In the genomic region with DNA sequence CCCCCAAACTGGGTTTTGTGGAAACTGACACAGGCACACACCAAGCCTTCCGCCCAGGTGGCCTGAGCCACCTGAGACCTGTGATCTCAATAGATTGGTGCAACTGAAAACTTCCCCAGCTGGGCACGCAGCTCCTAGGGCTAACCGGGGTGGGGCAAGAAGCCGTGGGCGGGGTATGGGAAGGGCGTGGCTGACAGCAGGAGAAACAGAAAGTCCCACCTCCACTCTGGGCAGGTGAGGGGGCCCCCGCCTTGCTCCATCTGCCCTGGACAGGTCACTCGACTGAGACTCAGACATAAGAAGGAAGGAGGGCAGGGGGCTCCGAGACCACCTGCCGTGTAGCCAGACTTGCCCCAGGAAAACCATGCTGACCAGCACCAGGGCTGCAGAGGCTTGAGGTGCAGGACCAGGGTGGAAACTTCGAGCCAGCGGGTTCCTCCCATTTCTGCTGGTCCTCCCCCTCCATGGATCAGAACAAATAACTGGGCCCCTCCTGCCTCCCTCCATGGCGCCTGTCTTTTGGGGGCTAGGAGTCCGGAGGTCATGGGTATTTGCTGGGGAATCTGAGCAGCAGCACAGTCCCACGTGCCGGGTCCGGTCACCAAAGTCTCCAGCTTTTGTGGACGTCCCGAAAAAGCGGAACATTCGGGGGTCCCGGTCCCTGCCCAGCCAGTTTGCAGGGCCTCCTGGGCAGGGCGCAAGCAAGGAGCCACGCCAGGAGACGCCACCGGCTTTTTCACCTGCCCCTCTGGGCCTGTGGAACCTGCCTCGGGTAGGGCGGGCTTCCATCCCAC, we compare ENCODE assay signal across 8 cellular contexts. TPM values are rescaled to one million over a fixed set of nuclear protein-coding genes. Genes with fewer than 3 reads are reported as not detected.
DNase-seq lines count a peak whose midpoint lies in the region; ATAC-seq and TF ChIP-seq lines count a peak whose summit lies in the region.

No MANE protein-coding gene starts in this region.

- H3K27me3 Mint-ChIP-seq in activated naive CD4-positive, alpha-beta T cell treated with anti-CD3 and anti-CD28 coated beads for 36 hours (ENCODE audit: low read depth) = peaks cover 8% of the 10 kb centered on the region

- WGBS in prostate gland = 3% methylated on average over 26 of the region's 28 CpGs

- BruUV-seq in Panc1 (replicated peaks; lab: Mats Ljungman, UMichigan) = no TSS peak

- peak; percentile 53 for DNase-seq in NCI-H82 (lab: John Stamatoyannopoulos, UW)
- DNase-seq in NCI-H82 treated with DMSO at 0.1 percent for 48 hours (lab: John Stamatoyannopoulos, UW; ENCODE audit: unreplicated experiment) = no peak
- no peak for DNase-seq in Panc1 (ENCODE audit: low read depth, low spot score)
- DNase-seq in activated naive CD4-positive, alpha-beta T cell treated with anti-CD3 and anti-CD28 coated beads for 36 hours = peak; percentile 64
- DNase-seq in left cardiac atrium = peak; percentile 71
- peak; percentile 75 for DNase-seq in prostate gland (ENCODE audit: low spot score)
- no peak for DNase-seq in OCI-M2 (lab: John Stamatoyannopoulos, UW; ENCODE audit: unreplicated experiment)

- H3K9me3 ChIP-seq in Panc1 (ENCODE audit: control insufficient read depth, insufficient read depth, low read depth, low read length) = no peaks in the 10 kb centered on the region
- no peaks in the 10 kb centered on the region for H3K9me3 ChIP-seq in prostate gland

- H3K9me3 Mint-ChIP-seq in activated naive CD4-positive, alpha-beta T cell treated with anti-CD3 and anti-CD28 coated beads for 36 hours = no peaks in the 10 kb centered on the region

- H3K4me3 Mint-ChIP-seq in activated naive CD4-positive, alpha-beta T cell treated with anti-CD3 and anti-CD28 coated beads for 36 hours = peak overlapping the region; percentile 49

- POLR2A ChIA-PET in Panc1 (lab: Charles Lee) = no interaction called here

- TF ChIP-seq CTCF in Panc1 (IDR thresholded peaks at IDR 0.05) (no peak), prostate gland (IDR thresholded peaks at IDR 0.05) (no peak)

- peaks cover 14% of the 10 kb centered on the region for H3K4me1 Mint-ChIP-seq in activated naive CD4-positive, alpha-beta T cell treated with anti-CD3 and anti-CD28 coated beads for 36 hours (ENCODE audit: low read depth)

- peak; percentile 67 for ATAC-seq in Panc1
- ATAC-seq in left cardiac atrium = peak in 1 of 2 donors; percentile 42
- no peak for ATAC-seq in GM21529 (IDR thresholded peaks at IDR 0.05; ENCODE audit: unreplicated experiment)

- intact Hi-C loops in Panc1 (cut with micrococcal nuclease; ENCODE audit: unreplicated experiment) = no loop called here
- intact Hi-C loops in activated naive CD4-positive, alpha-beta T cell treated with anti-CD3 and anti-CD28 coated beads for 36 hours (cut with micrococcal nuclease) = no loop called here
- intact Hi-C loops in left cardiac atrium (cut with DNase I) = loop anchor here in 1 of 2 donors (5.0 kb wide), 1 partner anchor 42 kb away; no protein-coding TSS in a partner anchor
- intact Hi-C loops in prostate gland (cut with DNase I) = loop anchor here (5.0 kb wide), 1 partner anchor 42 kb away; no protein-coding TSS in a partner anchor

- no peaks in the 10 kb centered on the region for H3K36me3 Mint-ChIP-seq in activated naive CD4-positive, alpha-beta T cell treated with anti-CD3 and anti-CD28 coated beads for 36 hours (ENCODE audit: low read depth)

- H3K27me3 ChIP-seq in Panc1 (ENCODE audit: control insufficient read depth, insufficient read depth, low read length) (no peaks in the 10 kb centered on the region), prostate gland (replicated peaks; ENCODE audit: insufficient read depth) (no peaks in the 10 kb centered on the region)

- no peak overlapping the region for H3K27ac Mint-ChIP-seq in activated naive CD4-positive, alpha-beta T cell treated with anti-CD3 and anti-CD28 coated beads for 36 hours

- H3K4me3 ChIP-seq in Panc1 (ENCODE audit: low read depth in 2 of 2, low read length in 2 of 2) (peak overlapping the region; percentile 50 to 65), prostate gland (peak overlapping the region; percentile 49 to 58)

- CTCF ChIA-PET in Panc1 (lab: Charles Lee) = no interaction called here
- CTCF ChIA-PET in activated naive CD4-positive, alpha-beta T cell treated with anti-CD3 and anti-CD28 coated beads for 36 hours (lab: Charles Lee) = interaction anchor here (0.8 kb wide), 1 partner anchor 752 kb away, joined by 3 read pairs; no protein-coding TSS in a partner anchor

- peak; percentile 42 for TF ChIP-seq POLR2A in prostate gland (IDR thresholded peaks at IDR 0.05)

- peaks cover 25% of the 10 kb centered on the region for H3K4me1 ChIP-seq in Panc1 (ENCODE audit: control insufficient read depth, insufficient read depth, low read length)
- H3K4me1 ChIP-seq in prostate gland (replicated peaks) = peaks cover 6% of the 10 kb centered on the region

- H3K27ac ChIP-seq in Panc1 (ENCODE audit: low read length) (peak overlapping the region; percentile 36; the same call in 1 of the 2 replicates), prostate gland (peak overlapping the region; percentile 88 to 90)

- H3K36me3 ChIP-seq in Panc1 (ENCODE audit: control insufficient read depth, insufficient read depth, low read length) (no peaks in the 10 kb centered on the region), prostate gland (no peaks in the 10 kb centered on the region)

- in situ Hi-C loops in Panc1 (cut with HindIII; ENCODE audit: low pct_unique_long_range_greater_than_20kb, low sequenced_read_pairs) = no loop called here

RNA-seq across cellular contexts. Expression of gene TIMP2, which starts 1.3 kb away (rescaled TPM):
- 62.4 TPM for total RNA-seq in Panc1 (2021; ENCODE audit: unreplicated experiment)
- 50.2 TPM for polyA plus RNA-seq in Panc1 (2012; ENCODE audit: insufficient read length)
- total RNA-seq in activated naive CD4-positive, alpha-beta T cell treated with anti-CD3 and anti-CD28 coated beads for 36 hours = under 1 TPM; 0.35 to 0.43 TPM
- 100 to 1,000 TPM; 161 to 191 TPM for total RNA-seq in left cardiac atrium
- 100 to 1,000 TPM in 1 of 2 donors, 10 to 100 TPM in 1; 54.5 to 500 TPM for total RNA-seq in prostate gland

RNA-seq across cellular contexts. Expression of gene CEP295NL, which starts 20.9 kb away (rescaled TPM):
- 0.87 TPM for total RNA-seq in Panc1 (2021; ENCODE audit: unreplicated experiment)
- polyA plus RNA-seq in Panc1 (2012; ENCODE audit: insufficient read length) = not detected
- total RNA-seq in activated naive CD4-positive, alpha-beta T cell treated with anti-CD3 and anti-CD28 coated beads for 36 hours = not detected
- 1 to 10 TPM; 1.7 to 2.3 TPM for total RNA-seq in left cardiac atrium
- 1 to 10 TPM; 2.2 to 8.2 TPM for total RNA-seq in prostate gland

RNA-seq across cellular contexts. Expression of gene LGALS3BP, which starts 55.9 kb away (rescaled TPM):
- total RNA-seq in Panc1 (2021; ENCODE audit: unreplicated experiment) (361 TPM), left cardiac atrium (100 to 1,000 TPM; 390 to 448 TPM), prostate gland (100 to 1,000 TPM; 570 to 890 TPM)
- polyA plus RNA-seq in Panc1 (2012; ENCODE audit: insufficient read length) = 472 TPM
- total RNA-seq in activated naive CD4-positive, alpha-beta T cell treated with anti-CD3 and anti-CD28 coated beads for 36 hours = 10 to 100 TPM; 59.9 to 65.4 TPM

Comparison
In these comparisons a context has a peak if more than half of its experiments do, and no peak if none do; other contexts are left out.
1. DNase-seq: peak in NCI-H82 (single experiment), activated naive CD4-positive, alpha-beta T cell treated with anti-CD3 and anti-CD28 coated beads for 36 hours (single experiment), left cardiac atrium (single experiment) and prostate gland (single experiment); none in NCI-H82 treated with DMSO at 0.1 percent for 48 hours (single experiment), Panc1 (single experiment) and OCI-M2 (single experiment).
2. RNA of gene TIMP2, which starts 1.3 kb away (total RNA-seq): 54.5 to 500 TPM in prostate gland, 161 to 191 TPM in left cardiac atrium and 62.4 TPM in Panc1 (single experiment); 0.35 to 0.43 TPM in activated naive CD4-positive, alpha-beta T cell treated with anti-CD3 and anti-CD28 coated beads for 36 hours; every median in the first group is over 10 times any median in the second.